18 cellular contexts compared by ENCODE assay signal in genomic region chr20:49672109-49672681, GRCh38. TPM values are rescaled to one million over a fixed set of nuclear protein-coding genes. Genes with fewer than 3 reads are reported as not detected.
DNase-seq lines count a peak whose midpoint lies in the region; ATAC-seq and TF ChIP-seq lines count a peak whose summit lies in the region.
"Had no signal": no experiment of that assay in that cellular context is flagged by ENCODE, and none has a peak within 500 bp of the region (broad histone marks: within the 10 kb centered on the region; RNA-seq: fewer than 3 reads in every experiment).

No MANE protein-coding gene starts in this region.

- H3K9me3 ChIP-seq in OCI-LY7 (ENCODE audit: low read length): no peaks in the 10 kb centered on the region
- no peaks in the 10 kb centered on the region for H3K9me3 ChIP-seq in hepatocyte (ENCODE audit: low read depth)
- H3K9me3 ChIP-seq in right atrium auricular region: no peaks in the 10 kb centered on the region
- H3K9me3 ChIP-seq: heart left ventricle, SJSA1 had no signal

- H2AFZ ChIP-seq in OCI-LY7 (ENCODE audit: low read length) (no peak overlapping the region), hepatocyte (no peak overlapping the region)

- H3K4me2 ChIP-seq in OCI-LY7 (ENCODE audit: low read length) (peak overlapping the region; percentile 67), hepatocyte (no peak overlapping the region)

- peaks cover 80% of the 10 kb centered on the region for H3K79me2 ChIP-seq in OCI-LY7 (ENCODE audit: insufficient read depth, low read depth, low read length)
- peaks cover 88% of the 10 kb centered on the region for H3K79me2 ChIP-seq in hepatocyte

- peaks cover 54% of the 10 kb centered on the region for H3K4me1 Mint-ChIP-seq in activated T-cell treated with anti-CD3 and anti-CD28 coated beads, Interleukin-2, amount 50 U/mL, for 72 hours (ENCODE audit: low read depth)
- H3K4me1 Mint-ChIP-seq in activated CD4-positive, alpha-beta memory T cell treated with anti-CD3 and anti-CD28 coated beads for 36 hours (ENCODE audit: low read depth): peaks cover 65% of the 10 kb centered on the region

- no peak overlapping the region for H3K4me3 Mint-ChIP-seq in activated T-cell treated with anti-CD3 and anti-CD28 coated beads, Interleukin-2, amount 50 U/mL, for 72 hours
- no peak overlapping the region for H3K4me3 Mint-ChIP-seq in activated CD4-positive, alpha-beta memory T cell treated with anti-CD3 and anti-CD28 coated beads for 36 hours
- H3K4me3 Mint-ChIP-seq: stimulated activated naive CD8-positive, alpha-beta T cell treated with anti-CD3 and anti-CD28 coated beads, Interleukin-15, Interleukin-2, amounts not matched to agents 100 ng/mL and 50 ng/mL, for 24 hours had no signal

- H3K36me3 Mint-ChIP-seq in activated T-cell treated with anti-CD3 and anti-CD28 coated beads, Interleukin-2, amount 50 U/mL, for 72 hours (ENCODE audit: insufficient read depth in 2 of 2): no peaks in the 10 kb centered on the region
- no peaks in the 10 kb centered on the region for H3K36me3 Mint-ChIP-seq in activated CD4-positive, alpha-beta memory T cell treated with anti-CD3 and anti-CD28 coated beads for 36 hours

- no peak for ATAC-seq in activated T-cell treated with anti-CD3 and anti-CD28 coated beads, Interleukin-2, amount 50 U/mL, for 72 hours (replicated peaks in 1 of 2)
- ATAC-seq in stimulated activated naive CD8-positive, alpha-beta T cell treated with anti-CD3 and anti-CD28 coated beads, Interleukin-15, Interleukin-2, amounts not matched to agents 100 U/mL and 50 U/mL, for 24 hours: no peak
- ATAC-seq: heart left ventricle had no signal

- H3K9me3 Mint-ChIP-seq in activated T-cell treated with anti-CD3 and anti-CD28 coated beads, Interleukin-2, amount 50 U/mL, for 72 hours: no peaks in the 10 kb centered on the region
- no peaks in the 10 kb centered on the region for H3K9me3 Mint-ChIP-seq in activated CD4-positive, alpha-beta memory T cell treated with anti-CD3 and anti-CD28 coated beads for 36 hours
- H3K9me3 Mint-ChIP-seq: stimulated activated naive CD8-positive, alpha-beta T cell treated with anti-CD3 and anti-CD28 coated beads, Interleukin-15, Interleukin-2, amounts not matched to agents 100 ng/mL and 50 ng/mL, for 24 hours had no signal

- no peak for TF ChIP-seq CTCF in OCI-LY7 (conservative IDR thresholded peaks at IDR 0.05; ENCODE audit: low read length)
- TF ChIP-seq CTCF in hepatocyte (IDR thresholded peaks at IDR 0.05; ENCODE audit: poor library complexity): no peak
- TF ChIP-seq CTCF in right atrium auricular region (IDR thresholded peaks at IDR 0.05): no peak

- CTCF ChIA-PET in OCI-LY7 (lab: Charles Lee; ENCODE audit: unreplicated experiment): no interaction called here
- CTCF ChIA-PET in activated CD4-positive, alpha-beta memory T cell treated with anti-CD3 and anti-CD28 coated beads for 36 hours (lab: Charles Lee): interaction anchor here (1.0 kb wide), 1 partner anchor 25 kb away, joined by 3 read pairs; no protein-coding TSS in a partner anchor

- H3K36me3 ChIP-seq in OCI-LY7 (ENCODE audit: insufficient read depth, low read length) (no peaks in the 10 kb centered on the region; the same call in 1 of the 2 replicates), hepatocyte (replicated peaks; ENCODE audit: insufficient read depth, low read depth) (no peaks in the 10 kb centered on the region), right atrium auricular region (no peaks in the 10 kb centered on the region)
- H3K36me3 ChIP-seq: heart left ventricle, SJSA1, WERI-Rb-1 had no signal

- H3K9me2 ChIP-seq in OCI-LY7 (ENCODE audit: insufficient read depth, low read length) (no peaks in the 10 kb centered on the region), hepatocyte (replicated peaks; ENCODE audit: insufficient read depth) (no peaks in the 10 kb centered on the region)

- H3K27ac ChIP-seq in OCI-LY7 (ENCODE audit: low read depth, low read length, poor library complexity, severe bottlenecking) (no peak overlapping the region), hepatocyte (peak overlapping the region; percentile 95), right atrium auricular region (no peak overlapping the region)
- H3K27ac ChIP-seq: SJSA1, WERI-Rb-1 had no signal

- 49% methylated on average over 2 of the region's 2 CpGs for WGBS in hepatocyte (ENCODE audit: low lambda C conversion rate, missing lambda C conversion rate)

- H4K20me1 ChIP-seq in OCI-LY7 (ENCODE audit: insufficient read depth, low read length): no peaks in the 10 kb centered on the region; the same call in 1 of the 2 replicates
- peaks cover 28% of the 10 kb centered on the region for H4K20me1 ChIP-seq in hepatocyte (ENCODE audit: insufficient read depth, poor library complexity, severe bottlenecking)

- intact Hi-C loops in OCI-LY7 (cut with micrococcal nuclease; ENCODE audit: unreplicated experiment): no loop called here
- intact Hi-C loops in activated CD4-positive, alpha-beta memory T cell treated with anti-CD3 and anti-CD28 coated beads for 36 hours (cut with micrococcal nuclease): no loop called here

- peak overlapping the region; percentile 40 for H3K27ac Mint-ChIP-seq in activated T-cell treated with anti-CD3 and anti-CD28 coated beads, Interleukin-2, amount 50 U/mL, for 72 hours
- H3K27ac Mint-ChIP-seq in activated CD4-positive, alpha-beta memory T cell treated with anti-CD3 and anti-CD28 coated beads for 36 hours: no peak overlapping the region
- H3K27ac Mint-ChIP-seq: stimulated activated naive CD8-positive, alpha-beta T cell treated with anti-CD3 and anti-CD28 coated beads, Interleukin-15, Interleukin-2, amounts not matched to agents 100 ng/mL and 50 ng/mL, for 24 hours had no signal

- POLR2A ChIA-PET in OCI-LY7 (lab: Charles Lee): interaction anchor here (0.5 to 1.8 kb wide), 11 partner anchors 8 to 1259 kb away, joined by 3 to 8 read pairs (median 3); no protein-coding TSS in a partner anchor
- POLR2A ChIA-PET in activated CD4-positive, alpha-beta memory T cell treated with anti-CD3 and anti-CD28 coated beads for 36 hours (lab: Charles Lee): no interaction called here

- H3K4me3 ChIP-seq in OCI-LY7 (ENCODE audit: low read depth, low read length, poor library complexity, severe bottlenecking) (no peak overlapping the region), hepatocyte (no peak overlapping the region), right atrium auricular region (no peak overlapping the region)
- H3K4me3 ChIP-seq: heart left ventricle, SJSA1 had no signal

- DNase-seq in activated T-cell treated with anti-CD3 and anti-CD28 coated beads, Interleukin-2, amount 50 U/mL, for 72 hours: no peak
- no peak for DNase-seq in activated T-cell treated with anti-CD3 and anti-CD28 coated beads, Interleukin-2, amount 50 U/mL, for 1 hour
- DNase-seq in OCI-LY7 (ENCODE audit: low spot score): peak; percentile 51
- no peak for DNase-seq in hepatocyte (ENCODE audit: low spot score)
- DNase-seq in NCI-H69 (lab: John Stamatoyannopoulos, UW): no peak
- no peak for DNase-seq in right atrium auricular region (ENCODE audit: low spot score)
- DNase-seq in activated CD4-positive, alpha-beta memory T cell treated with anti-CD3 and anti-CD28 coated beads for 36 hours: no peak
- DNase-seq in stimulated activated naive CD8-positive, alpha-beta T cell treated with anti-CD3 and anti-CD28 coated beads, Interleukin-15, Interleukin-2, amounts not matched to agents 100 U/mL and 50 U/mL, for 24 hours: no peak
- DNase-seq: activated naive CD4-positive, alpha-beta T cell treated with Interleukin-2 at 50 U/mL for 16 hours; HCEC 1CT; heart left ventricle; islet precursor cell; midbrain; MV-4-11; small intestine; WERI-Rb-1 had no signal

- H3K27me3 ChIP-seq in hepatocyte (no peaks in the 10 kb centered on the region), right atrium auricular region (no peaks in the 10 kb centered on the region)
- H3K27me3 ChIP-seq: heart left ventricle, SJSA1 had no signal

- no TSS peak for BruUV-seq in OCI-LY7 (replicated peaks; lab: Mats Ljungman, UMichigan)

- H3K4me1 ChIP-seq in OCI-LY7 (ENCODE audit: insufficient read depth, low read length, poor library complexity, severe bottlenecking) (peaks cover 82% of the 10 kb centered on the region), hepatocyte (ENCODE audit: insufficient read depth) (peaks cover 55% of the 10 kb centered on the region), right atrium auricular region (peaks cover 0 to 66% of the 10 kb centered on the region in 2 donors)

- no peaks in the 10 kb centered on the region for H3K27me3 Mint-ChIP-seq in activated T-cell treated with anti-CD3 and anti-CD28 coated beads, Interleukin-2, amount 50 U/mL, for 72 hours (ENCODE audit: low read depth)
- H3K27me3 Mint-ChIP-seq in activated CD4-positive, alpha-beta memory T cell treated with anti-CD3 and anti-CD28 coated beads for 36 hours: no peaks in the 10 kb centered on the region
- H3K27me3 Mint-ChIP-seq: stimulated activated naive CD8-positive, alpha-beta T cell treated with anti-CD3 and anti-CD28 coated beads, Interleukin-15, Interleukin-2, amounts not matched to agents 100 ng/mL and 50 ng/mL, for 24 hours had no signal

RNA-seq across cellular contexts. Expression of gene B4GALT5, which starts 41.5 kb away (rescaled TPM):
- 10 to 100 TPM; 14.8 to 27.3 TPM for total RNA-seq in activated T-cell treated with anti-CD3 and anti-CD28 coated beads, Interleukin-2, amount 50 U/mL, for 72 hours
- total RNA-seq in OCI-LY7 (2014; rRNA removed; shearing (Covaris generic)): 9.7 and 9.8 TPM in 2 replicates
- total RNA-seq in OCI-LY7 (2022): 14.8 and 18.8 TPM in 2 replicates
- 41.8 and 42.5 TPM in 2 replicates for total RNA-seq in hepatocyte
- polyA plus RNA-seq in hepatocyte: 12.0 and 12.9 TPM in 2 replicates
- total RNA-seq in right atrium auricular region: 10 to 100 TPM; 17.7 to 24.4 TPM
- total RNA-seq in activated CD4-positive, alpha-beta memory T cell treated with anti-CD3 and anti-CD28 coated beads for 36 hours: 10 to 100 TPM; 20.9 to 21.4 TPM
